ENCODE assay signal across 9 cellular contexts in the genomic region with DNA sequence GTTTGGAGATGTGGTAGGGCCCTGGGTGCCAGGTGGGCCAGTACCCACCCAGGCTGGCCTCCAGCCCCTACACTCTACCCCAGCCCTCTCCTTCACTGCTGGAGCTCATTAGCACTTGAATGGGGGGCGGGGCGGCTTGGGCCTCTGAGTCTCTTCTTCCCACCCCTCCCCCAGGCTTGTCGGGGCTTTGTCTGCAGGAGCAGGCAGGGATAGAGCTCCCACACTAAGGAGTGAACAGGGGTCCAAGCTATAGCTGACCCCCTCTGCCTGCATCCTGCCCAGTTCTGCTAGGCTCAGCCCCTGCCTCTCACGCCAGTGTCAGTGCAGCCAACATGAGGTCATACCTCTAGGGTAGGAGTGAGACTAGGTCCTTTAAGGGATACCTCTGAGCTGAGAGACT. TPM values are rescaled to one million over a fixed set of nuclear protein-coding genes. Genes with fewer than 3 reads are reported as not detected.
DNase-seq lines count a peak whose midpoint lies in the region; ATAC-seq and FAIRE-seq lines count a peak whose summit lies in the region.
"Had no signal": no experiment of that assay in that cellular context is flagged by ENCODE, and none has a peak within 500 bp of the region (broad histone marks: within the 10 kb centered on the region; RNA-seq: fewer than 3 reads in every experiment).

No MANE protein-coding gene starts in this region.

- DNase-seq in activated CD4-positive, alpha-beta T cell treated with anti-CD3 and anti-CD28 coated beads, Interleukin-2, amount 10 ng/mL, durations not matched to agents 7 days and 5 days: no peak
- no peak for DNase-seq in activated CD4-positive, alpha-beta T cell treated with anti-CD3 and anti-CD28 coated beads, Interleukin-2, amount 50 U/mL, for 4 hours
- DNase-seq in activated T-helper 1 cell treated with anti-CD3 and anti-CD28 coated beads, Interleukin-12 subunit alpha, Interleukin-12 subunit beta, Interleukin-2, Interleukin-4 antibody, amounts not matched to agents 30 ng/mL and 10 ng/mL and 1 ng/mL, durations not matched to agents 14 hours and 24 hours and 36 hours (ENCODE audit: low spot score): no peak
- DNase-seq in immature natural killer cell (no peak), substantia nigra (lab: John Stamatoyannopoulos, UW) (peak in 2 of 49 donors; percentile 14 to 21), HTR-8/SVneo (ENCODE audit: insufficient read length, low spot score) (no peak), UCSD-AML1 (lab: John Stamatoyannopoulos, UW; ENCODE audit: unreplicated experiment) (no peak)

- H3K27ac ChIP-seq in substantia nigra (ENCODE audit: low read depth, low read length, poor library complexity, severe bottlenecking): peak overlapping the region; percentile 80

- H3K36me3 Mint-ChIP-seq in activated CD4-positive, alpha-beta T cell treated with anti-CD3 and anti-CD28 coated beads, Interleukin-2, amount 10 ng/mL, durations not matched to agents 7 days and 5 days (ENCODE audit: low read depth): peaks cover 53% of the 10 kb centered on the region
- peaks cover 21% of the 10 kb centered on the region for H3K36me3 Mint-ChIP-seq in activated T-helper 1 cell treated with anti-CD3 and anti-CD28 coated beads, Interleukin-12 subunit alpha, Interleukin-12 subunit beta, Interleukin-2, Interleukin-4 antibody, amounts not matched to agents 30 ng/mL and 10 ng/mL and 1 ng/mL, durations not matched to agents 14 hours and 24 hours and 36 hours (ENCODE audit: low read depth)
- no peaks in the 10 kb centered on the region for H3K36me3 Mint-ChIP-seq in immature natural killer cell

- no peak for ATAC-seq in HG03025 (IDR thresholded peaks at IDR 0.05; ENCODE audit: low FRiP score, unreplicated experiment)

- H3K4me3 Mint-ChIP-seq in activated CD4-positive, alpha-beta T cell treated with anti-CD3 and anti-CD28 coated beads, Interleukin-2, amount 10 ng/mL, durations not matched to agents 7 days and 5 days: peak overlapping the region; percentile 48
- H3K4me3 Mint-ChIP-seq in activated T-helper 1 cell treated with anti-CD3 and anti-CD28 coated beads, Interleukin-12 subunit alpha, Interleukin-12 subunit beta, Interleukin-2, Interleukin-4 antibody, amounts not matched to agents 30 ng/mL and 10 ng/mL and 1 ng/mL, durations not matched to agents 14 hours and 24 hours and 36 hours: peak overlapping the region; percentile 74
- peak overlapping the region; percentile 27 to 82 (median 62) for H3K4me3 Mint-ChIP-seq in immature natural killer cell

- H3K27me3 Mint-ChIP-seq in activated CD4-positive, alpha-beta T cell treated with anti-CD3 and anti-CD28 coated beads, Interleukin-2, amount 10 ng/mL, durations not matched to agents 7 days and 5 days: no peaks in the 10 kb centered on the region
- no peaks in the 10 kb centered on the region for H3K27me3 Mint-ChIP-seq in activated T-helper 1 cell treated with anti-CD3 and anti-CD28 coated beads, Interleukin-12 subunit alpha, Interleukin-12 subunit beta, Interleukin-2, Interleukin-4 antibody, amounts not matched to agents 30 ng/mL and 10 ng/mL and 1 ng/mL, durations not matched to agents 14 hours and 24 hours and 36 hours (ENCODE audit: insufficient read depth)
- peaks cover 0 to 16% (median 5%) of the 10 kb centered on the region in 3 donors for H3K27me3 Mint-ChIP-seq in immature natural killer cell (ENCODE audit: low read depth in 3 of 3)

- POLR2A ChIA-PET in activated CD4-positive, alpha-beta T cell treated with anti-CD3 and anti-CD28 coated beads, Interleukin-2, amount 10 ng/mL, durations not matched to agents 7 days and 5 days (lab: Charles Lee): interaction anchor here (0.9 kb wide), 1 partner anchor 13 kb away, joined by 4 read pairs; no protein-coding TSS in a partner anchor

- intact Hi-C loops in activated T-helper 1 cell treated with anti-CD3 and anti-CD28 coated beads, Interleukin-12 subunit alpha, Interleukin-12 subunit beta, Interleukin-2, Interleukin-4 antibody, amounts not matched to agents 30 ng/mL and 10 ng/mL and 1 ng/mL, durations not matched to agents 14 hours and 24 hours and 36 hours (cut with micrococcal nuclease): no loop called here

- peaks cover 74% of the 10 kb centered on the region for H3K4me1 Mint-ChIP-seq in activated CD4-positive, alpha-beta T cell treated with anti-CD3 and anti-CD28 coated beads, Interleukin-2, amount 10 ng/mL, durations not matched to agents 7 days and 5 days
- H3K4me1 Mint-ChIP-seq in activated T-helper 1 cell treated with anti-CD3 and anti-CD28 coated beads, Interleukin-12 subunit alpha, Interleukin-12 subunit beta, Interleukin-2, Interleukin-4 antibody, amounts not matched to agents 30 ng/mL and 10 ng/mL and 1 ng/mL, durations not matched to agents 14 hours and 24 hours and 36 hours (ENCODE audit: low read depth): peaks cover 72% of the 10 kb centered on the region
- peaks cover 81 to 88% of the 10 kb centered on the region in 2 donors for H3K4me1 Mint-ChIP-seq in immature natural killer cell

- H3K27ac Mint-ChIP-seq in activated CD4-positive, alpha-beta T cell treated with anti-CD3 and anti-CD28 coated beads, Interleukin-2, amount 10 ng/mL, durations not matched to agents 7 days and 5 days: peak overlapping the region; percentile 87
- H3K27ac Mint-ChIP-seq in activated T-helper 1 cell treated with anti-CD3 and anti-CD28 coated beads, Interleukin-12 subunit alpha, Interleukin-12 subunit beta, Interleukin-2, Interleukin-4 antibody, amounts not matched to agents 30 ng/mL and 10 ng/mL and 1 ng/mL, durations not matched to agents 14 hours and 24 hours and 36 hours: peak overlapping the region; percentile 94
- H3K27ac Mint-ChIP-seq in immature natural killer cell: peak overlapping the region; percentile 81 to 97 (median 92)

- CTCF ChIA-PET in activated CD4-positive, alpha-beta T cell treated with anti-CD3 and anti-CD28 coated beads, Interleukin-2, amount 10 ng/mL, durations not matched to agents 7 days and 5 days (lab: Charles Lee): interaction anchor here (0.8 to 13.3 kb wide), 3 partner anchors 11 to 57 kb away, joined by 3 to 212 read pairs (median 5); no protein-coding TSS in a partner anchor

- no peak for FAIRE-seq in HTR-8/SVneo (lab: Jason Lieb, UNC)
- FAIRE-seq: keratinocyte had no signal

- H3K9me3 Mint-ChIP-seq in activated CD4-positive, alpha-beta T cell treated with anti-CD3 and anti-CD28 coated beads, Interleukin-2, amount 10 ng/mL, durations not matched to agents 7 days and 5 days: no peaks in the 10 kb centered on the region
- no peaks in the 10 kb centered on the region for H3K9me3 Mint-ChIP-seq in activated T-helper 1 cell treated with anti-CD3 and anti-CD28 coated beads, Interleukin-12 subunit alpha, Interleukin-12 subunit beta, Interleukin-2, Interleukin-4 antibody, amounts not matched to agents 30 ng/mL and 10 ng/mL and 1 ng/mL, durations not matched to agents 14 hours and 24 hours and 36 hours
- no peaks in the 10 kb centered on the region for H3K9me3 Mint-ChIP-seq in immature natural killer cell

RNA-seq across cellular contexts. Expression of gene GNAI2, which starts 5.2 kb away (rescaled TPM):
- total RNA-seq in activated CD4-positive, alpha-beta T cell treated with anti-CD3 and anti-CD28 coated beads, Interleukin-2, amount 10 ng/mL, durations not matched to agents 7 days and 5 days: 100 to 1,000 TPM; 489 to 524 TPM
- 237 and 238 TPM in 2 replicates for total RNA-seq in activated T-helper 1 cell treated with anti-CD3 and anti-CD28 coated beads, Interleukin-12 subunit alpha, Interleukin-12 subunit beta, Interleukin-2, Interleukin-4 antibody, amounts not matched to agents 30 ng/mL and 10 ng/mL and 1 ng/mL, durations not matched to agents 14 hours and 24 hours and 36 hours
- polyA plus RNA-seq in immature natural killer cell: 100 to 1,000 TPM; 550 to 903 (median 902) TPM

RNA-seq across cellular contexts. Expression of gene SEMA3B, which starts 27.8 kb away (rescaled TPM):
- total RNA-seq in activated CD4-positive, alpha-beta T cell treated with anti-CD3 and anti-CD28 coated beads, Interleukin-2, amount 10 ng/mL, durations not matched to agents 7 days and 5 days: under 1 TPM; 0.37 to 0.60 TPM
- 0.49 and 1.0 TPM in 2 replicates for total RNA-seq in activated T-helper 1 cell treated with anti-CD3 and anti-CD28 coated beads, Interleukin-12 subunit alpha, Interleukin-12 subunit beta, Interleukin-2, Interleukin-4 antibody, amounts not matched to agents 30 ng/mL and 10 ng/mL and 1 ng/mL, durations not matched to agents 14 hours and 24 hours and 36 hours
- not detected for polyA plus RNA-seq in immature natural killer cell

RNA-seq across cellular contexts. Expression of gene SLC38A3, which starts 36.1 kb away (rescaled TPM):
- not detected for total RNA-seq in activated CD4-positive, alpha-beta T cell treated with anti-CD3 and anti-CD28 coated beads, Interleukin-2, amount 10 ng/mL, durations not matched to agents 7 days and 5 days
- total RNA-seq in activated T-helper 1 cell treated with anti-CD3 and anti-CD28 coated beads, Interleukin-12 subunit alpha, Interleukin-12 subunit beta, Interleukin-2, Interleukin-4 antibody, amounts not matched to agents 30 ng/mL and 10 ng/mL and 1 ng/mL, durations not matched to agents 14 hours and 24 hours and 36 hours: not detected in 2 replicates
- not detected for polyA plus RNA-seq in immature natural killer cell
- polyA plus RNA-seq: keratinocyte had no signal

RNA-seq across cellular contexts. Expression of gene LSMEM2, which starts 37.7 kb away (rescaled TPM):
- not detected for total RNA-seq in activated CD4-positive, alpha-beta T cell treated with anti-CD3 and anti-CD28 coated beads, Interleukin-2, amount 10 ng/mL, durations not matched to agents 7 days and 5 days
- not detected in 2 replicates for total RNA-seq in activated T-helper 1 cell treated with anti-CD3 and anti-CD28 coated beads, Interleukin-12 subunit alpha, Interleukin-12 subunit beta, Interleukin-2, Interleukin-4 antibody, amounts not matched to agents 30 ng/mL and 10 ng/mL and 1 ng/mL, durations not matched to agents 14 hours and 24 hours and 36 hours
- polyA plus RNA-seq in immature natural killer cell: not detected
- polyA plus RNA-seq: keratinocyte had no signal

RNA-seq across cellular contexts. Expression of gene GNAT1, which starts 49.8 kb away (rescaled TPM):
- total RNA-seq in activated CD4-positive, alpha-beta T cell treated with anti-CD3 and anti-CD28 coated beads, Interleukin-2, amount 10 ng/mL, durations not matched to agents 7 days and 5 days: not detected
- total RNA-seq in activated T-helper 1 cell treated with anti-CD3 and anti-CD28 coated beads, Interleukin-12 subunit alpha, Interleukin-12 subunit beta, Interleukin-2, Interleukin-4 antibody, amounts not matched to agents 30 ng/mL and 10 ng/mL and 1 ng/mL, durations not matched to agents 14 hours and 24 hours and 36 hours: not detected in 2 replicates
- polyA plus RNA-seq in immature natural killer cell: not detected
